18 cellular contexts compared by ENCODE assay signal in the genomic region with DNA sequence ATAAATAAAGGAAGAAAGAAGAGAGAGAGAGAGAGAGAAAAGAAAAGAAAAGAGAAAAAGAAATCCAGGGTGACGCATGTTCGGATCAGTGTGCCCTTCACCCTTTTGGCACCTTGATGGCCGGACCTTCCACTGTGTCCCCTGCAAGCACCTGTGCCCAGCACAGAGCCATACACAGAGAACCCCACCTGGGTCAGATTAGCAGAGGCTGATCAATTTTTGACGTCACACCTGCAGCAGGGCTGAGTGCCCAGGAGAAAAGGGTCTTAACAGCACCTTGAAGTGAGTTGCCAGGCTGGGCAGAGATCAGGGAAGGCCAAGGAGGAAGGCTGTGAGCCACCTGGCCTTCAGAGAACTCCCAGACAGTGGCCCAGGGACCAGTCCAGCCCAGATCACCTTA.
"Had no signal": no experiment of that assay in that cellular context is flagged by ENCODE, and none has a peak within 500 bp of the region (broad histone marks: within the 10 kb centered on the region; RNA-seq: fewer than 3 reads in every experiment).

No MANE protein-coding gene starts in this region.

- ATAC-seq: activated CD4-positive, alpha-beta T cell treated with anti-CD3 and anti-CD28 coated beads for 36 hours; activated naive CD8-positive, alpha-beta T cell treated with anti-CD3 and anti-CD28 coated beads, Interleukin-2, amount 50 U/mL, for 24 hours; activated T-cell treated with anti-CD3 and anti-CD28 coated beads, Interleukin-2, amount 50 U/mL, for 72 hours; gastrocnemius medialis had no signal

- H3K27me3 ChIP-seq: ascending aorta, gastrocnemius medialis, sigmoid colon, suprapubic skin had no signal

- H3K9me3 Mint-ChIP-seq: activated CD4-positive, alpha-beta memory T cell treated with anti-CD3 and anti-CD28 coated beads, Interleukin-2, amount 10 ng/mL, durations not matched to agents 7 days and 5 days; activated naive CD8-positive, alpha-beta T cell treated with anti-CD3 and anti-CD28 coated beads, Interleukin-2, amount 50 U/mL, for 24 hours; activated T-cell treated with anti-CD3 and anti-CD28 coated beads, Interleukin-2, amount 50 U/mL, for 72 hours; T-helper 2 cell treated with Interferon-gamma antibody and Interleukin-4, amounts not matched to agents 5 μg/mL and 100 μg/mL, for 36 hours had no signal

- H3K4me3 ChIP-seq: ascending aorta, gastrocnemius medialis, sigmoid colon, suprapubic skin had no signal

- H3K4me1 Mint-ChIP-seq: activated CD4-positive, alpha-beta memory T cell treated with anti-CD3 and anti-CD28 coated beads, Interleukin-2, amount 10 ng/mL, durations not matched to agents 7 days and 5 days; activated CD4-positive, alpha-beta T cell treated with anti-CD3 and anti-CD28 coated beads for 36 hours had no signal

- H3K36me3 ChIP-seq: ascending aorta, gastrocnemius medialis, neutrophil, sigmoid colon, suprapubic skin had no signal

- H3K27ac Mint-ChIP-seq: activated CD4-positive, alpha-beta memory T cell treated with anti-CD3 and anti-CD28 coated beads, Interleukin-2, amount 10 ng/mL, durations not matched to agents 7 days and 5 days; activated CD4-positive, alpha-beta T cell treated with anti-CD3 and anti-CD28 coated beads for 36 hours; activated naive CD8-positive, alpha-beta T cell treated with anti-CD3 and anti-CD28 coated beads, Interleukin-2, amount 50 U/mL, for 24 hours; activated T-cell treated with anti-CD3 and anti-CD28 coated beads, Interleukin-2, amount 50 U/mL, for 72 hours; T-helper 2 cell treated with Interferon-gamma antibody and Interleukin-4, amounts not matched to agents 5 μg/mL and 100 μg/mL, for 36 hours had no signal

- H3K9me3 ChIP-seq: ascending aorta, gastrocnemius medialis, neutrophil, sigmoid colon, suprapubic skin had no signal

- H3K4me3 Mint-ChIP-seq: activated CD4-positive, alpha-beta memory T cell treated with anti-CD3 and anti-CD28 coated beads, Interleukin-2, amount 10 ng/mL, durations not matched to agents 7 days and 5 days; activated CD4-positive, alpha-beta T cell treated with anti-CD3 and anti-CD28 coated beads for 36 hours; activated naive CD8-positive, alpha-beta T cell treated with anti-CD3 and anti-CD28 coated beads, Interleukin-2, amount 50 U/mL, for 24 hours; activated T-cell treated with anti-CD3 and anti-CD28 coated beads, Interleukin-2, amount 50 U/mL, for 72 hours; T-helper 2 cell treated with Interferon-gamma antibody and Interleukin-4, amounts not matched to agents 5 μg/mL and 100 μg/mL, for 36 hours had no signal

- DNase-seq: activated CD4-positive, alpha-beta memory T cell treated with anti-CD3 and anti-CD28 coated beads, Interleukin-2, amount 10 ng/mL, durations not matched to agents 7 days and 5 days; activated CD4-positive, alpha-beta T cell treated with anti-CD3 and anti-CD28 coated beads for 36 hours; activated CD8-positive, alpha-beta memory T cell treated with anti-CD3 and anti-CD28 coated beads, Interleukin-2, amount 50 U/mL, for 4 hours; activated naive CD4-positive, alpha-beta T cell treated with Interleukin-2 at 50 U/mL for 16 hours; activated naive CD8-positive, alpha-beta T cell treated with anti-CD3 and anti-CD28 coated beads, Interleukin-2, amount 50 U/mL, for 24 hours; activated T-cell treated with anti-CD3 and anti-CD28 coated beads, Interleukin-2, amount 50 U/mL, for 72 hours; cortex of kidney; effector memory CD4-positive, alpha-beta T cell; gastrocnemius medialis; sigmoid colon; stimulated activated CD4-positive, alpha-beta T cell treated with anti-CD3 and anti-CD28 coated beads, Interleukin-2, amount 100 ng/mL, for 24 hours; stimulated activated naive CD4-positive, alpha-beta T cell; SW 1271 had no signal

- H3K27ac ChIP-seq: ascending aorta, epithelial cell of prostate, gastrocnemius medialis, neutrophil had no signal
